ENCODE assay signal across 11 cellular contexts in the genomic region with DNA sequence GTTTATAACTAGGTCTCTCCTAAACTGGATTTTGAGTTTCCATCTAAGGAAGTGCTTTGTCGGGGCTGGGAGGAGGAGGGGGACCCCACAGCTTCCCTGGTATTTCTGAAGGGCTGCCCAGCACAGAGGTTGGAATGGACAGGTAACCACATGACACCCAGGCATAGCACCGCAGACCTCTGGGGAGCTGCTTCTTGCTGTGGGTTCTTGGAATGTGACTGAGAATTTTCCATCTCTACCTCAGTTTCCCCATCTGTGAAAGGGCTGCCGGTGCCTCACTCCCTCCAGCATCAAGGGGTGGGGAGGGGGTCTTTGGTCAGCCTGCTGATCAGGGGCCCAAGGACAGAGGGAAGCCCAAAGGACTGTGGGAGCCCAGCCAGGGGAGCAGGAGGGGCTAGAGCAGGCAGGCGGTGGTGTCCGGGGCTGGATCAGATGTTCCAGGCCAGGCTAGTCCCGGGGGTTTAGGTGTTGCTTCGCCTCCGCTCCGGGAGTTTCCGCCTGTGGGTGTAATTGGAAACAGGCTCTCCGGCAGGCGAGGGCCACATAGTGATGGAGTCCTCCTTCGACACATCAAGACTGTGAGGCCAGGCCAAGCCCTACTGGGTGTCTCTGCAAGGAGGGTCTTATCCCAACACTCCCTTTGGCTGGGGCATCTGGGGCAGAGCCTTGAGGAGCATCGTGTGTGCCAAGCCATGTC. TPM values are rescaled to one million over a fixed set of nuclear protein-coding genes. Genes with fewer than 3 reads are reported as not detected.
A peak's percentile ranks its signal among the peaks of the same experiment; 100 is the strongest.
DNase-seq lines count a peak whose midpoint lies in the region; ATAC-seq and TF ChIP-seq lines count a peak whose summit lies in the region.
"Had no signal": no experiment of that assay in that cellular context is flagged by ENCODE, and none has a peak within 500 bp of the region (broad histone marks: within the 10 kb centered on the region; RNA-seq: fewer than 3 reads in every experiment).

No MANE protein-coding gene starts in this region.

- intact Hi-C loops in CD14-positive monocyte (cut with micrococcal nuclease): no loop called here
- intact Hi-C loops in cardiac septum (cut with DNase I): no loop called here
- intact Hi-C loops in activated T-helper 1 cell treated with anti-CD3 and anti-CD28 coated beads, Interleukin-12 subunit alpha, Interleukin-12 subunit beta, Interleukin-2, Interleukin-4 antibody, amounts not matched to agents 30 ng/mL and 10 ng/mL and 1 ng/mL, durations not matched to agents 14 hours and 24 hours and 36 hours (cut with micrococcal nuclease): no loop called here

- H3K4me3 Mint-ChIP-seq in CD14-positive monocyte (no peak overlapping the region), osteocyte (ENCODE audit: unreplicated experiment) (peak overlapping the region; percentile 47)
- no peak overlapping the region for H3K4me3 Mint-ChIP-seq in activated T-helper 1 cell treated with anti-CD3 and anti-CD28 coated beads, Interleukin-12 subunit alpha, Interleukin-12 subunit beta, Interleukin-2, Interleukin-4 antibody, amounts not matched to agents 30 ng/mL and 10 ng/mL and 1 ng/mL, durations not matched to agents 14 hours and 24 hours and 36 hours
- no peak overlapping the region for H3K4me3 Mint-ChIP-seq in activated naive CD8-positive, alpha-beta T cell treated with anti-CD3 and anti-CD28 coated beads, Interleukin-2, amount 50 U/mL, for 24 hours
- H3K4me3 Mint-ChIP-seq: activated B cell treated with CpG ODN at 0.5 μM for 24 hours; activated naive CD8-positive, alpha-beta T cell had no signal

- no peaks in the 10 kb centered on the region for H3K27me3 ChIP-seq in WERI-Rb-1 (ENCODE audit: insufficient read depth, low read depth, severe bottlenecking)

- TF ChIP-seq CTCF in CD14-positive monocyte (IDR thresholded peaks at IDR 0.05) (no peak), WERI-Rb-1 (IDR thresholded peaks at IDR 0.05; ENCODE audit: low read depth, low read length) (no peak), osteocyte (IDR thresholded peaks at IDR 0.05) (no peak)

- H3K9me3 Mint-ChIP-seq in CD14-positive monocyte (peaks cover 0 to 3% (median 0%) of the 10 kb centered on the region in 7 donors), osteocyte (ENCODE audit: unreplicated experiment) (no peaks in the 10 kb centered on the region)
- no peaks in the 10 kb centered on the region for H3K9me3 Mint-ChIP-seq in activated T-helper 1 cell treated with anti-CD3 and anti-CD28 coated beads, Interleukin-12 subunit alpha, Interleukin-12 subunit beta, Interleukin-2, Interleukin-4 antibody, amounts not matched to agents 30 ng/mL and 10 ng/mL and 1 ng/mL, durations not matched to agents 14 hours and 24 hours and 36 hours
- no peaks in the 10 kb centered on the region for H3K9me3 Mint-ChIP-seq in activated naive CD8-positive, alpha-beta T cell treated with anti-CD3 and anti-CD28 coated beads, Interleukin-2, amount 50 U/mL, for 24 hours
- H3K9me3 Mint-ChIP-seq: activated B cell treated with CpG ODN at 0.5 μM for 24 hours had no signal

- H3K27ac Mint-ChIP-seq in CD14-positive monocyte: no peak overlapping the region
- peak overlapping the region; percentile 99 for H3K27ac Mint-ChIP-seq in osteocyte (ENCODE audit: unreplicated experiment)
- H3K27ac Mint-ChIP-seq in activated T-helper 1 cell treated with anti-CD3 and anti-CD28 coated beads, Interleukin-12 subunit alpha, Interleukin-12 subunit beta, Interleukin-2, Interleukin-4 antibody, amounts not matched to agents 30 ng/mL and 10 ng/mL and 1 ng/mL, durations not matched to agents 14 hours and 24 hours and 36 hours: no peak overlapping the region
- H3K27ac Mint-ChIP-seq in activated naive CD8-positive, alpha-beta T cell treated with anti-CD3 and anti-CD28 coated beads, Interleukin-2, amount 50 U/mL, for 24 hours: no peak overlapping the region
- H3K27ac Mint-ChIP-seq: activated B cell treated with CpG ODN at 0.5 μM for 24 hours; activated naive CD8-positive, alpha-beta T cell had no signal

- ATAC-seq in HG03135 (IDR thresholded peaks at IDR 0.05; ENCODE audit: unreplicated experiment) (no peak), GM21390 (IDR thresholded peaks at IDR 0.05; ENCODE audit: unreplicated experiment) (no peak)
- no peak for ATAC-seq in activated naive CD8-positive, alpha-beta T cell treated with anti-CD3 and anti-CD28 coated beads, Interleukin-2, amount 50 U/mL, for 24 hours

- H3K36me3 ChIP-seq in WERI-Rb-1: no peaks in the 10 kb centered on the region; the same call in 1 of the 2 replicates

- peaks cover 3 to 4% of the 10 kb centered on the region in 2 donors for H3K36me3 Mint-ChIP-seq in CD14-positive monocyte
- no peaks in the 10 kb centered on the region for H3K36me3 Mint-ChIP-seq in osteocyte (ENCODE audit: unreplicated experiment)
- H3K36me3 Mint-ChIP-seq in activated T-helper 1 cell treated with anti-CD3 and anti-CD28 coated beads, Interleukin-12 subunit alpha, Interleukin-12 subunit beta, Interleukin-2, Interleukin-4 antibody, amounts not matched to agents 30 ng/mL and 10 ng/mL and 1 ng/mL, durations not matched to agents 14 hours and 24 hours and 36 hours (ENCODE audit: low read depth): no peaks in the 10 kb centered on the region
- no peaks in the 10 kb centered on the region for H3K36me3 Mint-ChIP-seq in activated naive CD8-positive, alpha-beta T cell treated with anti-CD3 and anti-CD28 coated beads, Interleukin-2, amount 50 U/mL, for 24 hours (ENCODE audit: low read depth)
- H3K36me3 Mint-ChIP-seq: activated naive CD8-positive, alpha-beta T cell had no signal

- peaks cover 51% of the 10 kb centered on the region for H3K4me1 Mint-ChIP-seq in CD14-positive monocyte
- H3K4me1 Mint-ChIP-seq in osteocyte (ENCODE audit: unreplicated experiment): peaks cover 72% of the 10 kb centered on the region
- peaks cover 11% of the 10 kb centered on the region for H3K4me1 Mint-ChIP-seq in activated T-helper 1 cell treated with anti-CD3 and anti-CD28 coated beads, Interleukin-12 subunit alpha, Interleukin-12 subunit beta, Interleukin-2, Interleukin-4 antibody, amounts not matched to agents 30 ng/mL and 10 ng/mL and 1 ng/mL, durations not matched to agents 14 hours and 24 hours and 36 hours (ENCODE audit: low read depth)
- peaks cover 11% of the 10 kb centered on the region for H3K4me1 Mint-ChIP-seq in activated naive CD8-positive, alpha-beta T cell treated with anti-CD3 and anti-CD28 coated beads, Interleukin-2, amount 50 U/mL, for 24 hours

- peak; percentile 44 for DNase-seq in CD14-positive monocyte (ENCODE audit: low spot score)
- peak; percentile 12 for DNase-seq in WERI-Rb-1
- DNase-seq in cardiac septum (ENCODE audit: low spot score): peak; percentile 75
- DNase-seq in osteocyte (ENCODE audit: extremely low spot score, unreplicated experiment): peak; percentile 84
- no peak for DNase-seq in activated T-helper 1 cell treated with anti-CD3 and anti-CD28 coated beads, Interleukin-12 subunit alpha, Interleukin-12 subunit beta, Interleukin-2, Interleukin-4 antibody, amounts not matched to agents 30 ng/mL and 10 ng/mL and 1 ng/mL, durations not matched to agents 14 hours and 24 hours and 36 hours (ENCODE audit: low spot score)
- no peak for DNase-seq in activated naive CD8-positive, alpha-beta T cell treated with anti-CD3 and anti-CD28 coated beads, Interleukin-2, amount 50 U/mL, for 24 hours
- DNase-seq: activated B cell treated with CpG ODN at 0.5 μM for 24 hours, NCI-H1930 had no signal

- no peak overlapping the region for H3K4me3 ChIP-seq in WERI-Rb-1 (ENCODE audit: low read depth, low read length)

- H3K27me3 Mint-ChIP-seq in CD14-positive monocyte (ENCODE audit: low read depth in 3 of 3) (peaks cover 12 to 24% (median 13%) of the 10 kb centered on the region in 3 donors), osteocyte (ENCODE audit: unreplicated experiment) (no peaks in the 10 kb centered on the region)
- H3K27me3 Mint-ChIP-seq in activated T-helper 1 cell treated with anti-CD3 and anti-CD28 coated beads, Interleukin-12 subunit alpha, Interleukin-12 subunit beta, Interleukin-2, Interleukin-4 antibody, amounts not matched to agents 30 ng/mL and 10 ng/mL and 1 ng/mL, durations not matched to agents 14 hours and 24 hours and 36 hours (ENCODE audit: insufficient read depth): peaks cover 31% of the 10 kb centered on the region
- peaks cover 19% of the 10 kb centered on the region for H3K27me3 Mint-ChIP-seq in activated naive CD8-positive, alpha-beta T cell treated with anti-CD3 and anti-CD28 coated beads, Interleukin-2, amount 50 U/mL, for 24 hours

- H3K27ac ChIP-seq in WERI-Rb-1: no peak overlapping the region

- H3K9me3 ChIP-seq in WERI-Rb-1 (ENCODE audit: severe bottlenecking): no peaks in the 10 kb centered on the region

RNA-seq across cellular contexts. Expression of gene OLFML2A, which starts 3.3 kb away (rescaled TPM):
- polyA plus RNA-seq in CD14-positive monocyte: under 1 TPM in 1 of 2 donors, not detected in 1; 0.03 TPM
- total RNA-seq in cardiac septum (46.4 TPM), osteocyte (146 and 169 TPM in 2 replicates)
- not detected in 2 replicates for total RNA-seq in activated T-helper 1 cell treated with anti-CD3 and anti-CD28 coated beads, Interleukin-12 subunit alpha, Interleukin-12 subunit beta, Interleukin-2, Interleukin-4 antibody, amounts not matched to agents 30 ng/mL and 10 ng/mL and 1 ng/mL, durations not matched to agents 14 hours and 24 hours and 36 hours

RNA-seq across cellular contexts. Expression of gene NR6A1, which starts 9.1 kb away (rescaled TPM):
- under 1 TPM; 0.15 to 0.28 TPM for polyA plus RNA-seq in CD14-positive monocyte
- total RNA-seq in cardiac septum (2.2 TPM), osteocyte (0.56 and 0.78 TPM in 2 replicates)
- 1.7 and 2.3 TPM in 2 replicates for total RNA-seq in activated T-helper 1 cell treated with anti-CD3 and anti-CD28 coated beads, Interleukin-12 subunit alpha, Interleukin-12 subunit beta, Interleukin-2, Interleukin-4 antibody, amounts not matched to agents 30 ng/mL and 10 ng/mL and 1 ng/mL, durations not matched to agents 14 hours and 24 hours and 36 hours

Comparison
In these comparisons a context has a peak if more than half of its experiments do, and no peak if none do; other contexts are left out.
1. DNase-seq: peak in CD14-positive monocyte (single experiment), WERI-Rb-1 (single experiment), cardiac septum (single experiment) and osteocyte (single experiment); none in activated T-helper 1 cell treated with anti-CD3 and anti-CD28 coated beads, Interleukin-12 subunit alpha, Interleukin-12 subunit beta, Interleukin-2, Interleukin-4 antibody, amounts not matched to agents 30 ng/mL and 10 ng/mL and 1 ng/mL, durations not matched to agents 14 hours and 24 hours and 36 hours (single experiment) and activated naive CD8-positive, alpha-beta T cell treated with anti-CD3 and anti-CD28 coated beads, Interleukin-2, amount 50 U/mL, for 24 hours (single experiment).
2. RNA of gene OLFML2A, which starts 3.3 kb away (total RNA-seq): 146 to 169 TPM in osteocyte and 46.4 TPM in cardiac septum (single experiment); not detected in activated T-helper 1 cell treated with anti-CD3 and anti-CD28 coated beads, Interleukin-12 subunit alpha, Interleukin-12 subunit beta, Interleukin-2, Interleukin-4 antibody, amounts not matched to agents 30 ng/mL and 10 ng/mL and 1 ng/mL, durations not matched to agents 14 hours and 24 hours and 36 hours; every median in the first group is over 10 times any median in the second.